2 cellular contexts compared by ENCODE assay signal in genomic region chr12:121240484-121241202, GRCh38.
TF ChIP-seq lines count a peak whose summit lies in the region.

No MANE protein-coding gene starts in this region.

TF ChIP-seq in liver, 16 proteins besides CTCF, POLR2A, EP300 and RAD21 (continued from another document):
- TF ChIP-seq ZBTB33 (IDR thresholded peaks at IDR 0.05) = no peak
- peak in 1 of 2 donors; percentile 56 for TF ChIP-seq RXRA (IDR thresholded peaks at IDR 0.05)

TF ChIP-seq in HepG2, 621 proteins besides CTCF, POLR2A, EP300 and RAD21 (continued from another document):
- TF ChIP-seq TFDP2 (CRISPR knock-in tag; IDR thresholded peaks at IDR 0.05) = no peak
TF ChIP-seq in HepG2: peak in this region for 0.
